In genomic region chr10:32346551-32347362, GRCh38 we compare ENCODE assay signal across 8 cellular contexts. TPM values are rescaled to one million over a fixed set of nuclear protein-coding genes. Genes with fewer than 3 reads are reported as not detected.
DNase-seq lines count a peak whose midpoint lies in the region; ATAC-seq, FAIRE-seq and TF ChIP-seq lines count a peak whose summit lies in the region.

TSS of gene EPC1 (minus strand) at chr10:32347158. CDS start at chr10:32346915, 243 bp downstream.

- no peaks in the 10 kb centered on the region for H3K9me3 ChIP-seq in ascending aorta

- peak within 1 kb of the TSS; percentile 99 for H3K27ac Mint-ChIP-seq in T-helper 2 cell treated with Interferon-gamma antibody and Interleukin-4, amounts not matched to agents 5 μg/mL and 100 μg/mL, for 36 hours

- no peak for TF ChIP-seq CTCF in ascending aorta (IDR thresholded peaks at IDR 0.05)

- intact Hi-C loops in ascending aorta (cut with DNase I): loop anchor here (1.0 to 5.0 kb wide), 5 partner anchors 20 to 289 kb away; partner anchors contain the start of gene KIF5B

- peak; percentile 97 for FAIRE-seq in GM12892 (lab: Jason Lieb, UNC)

- peaks cover 0 to 3% of the 10 kb centered on the region in 2 donors for H3K36me3 ChIP-seq in ascending aorta

- peak; percentile 87 for DNase-seq in GM12892 (ENCODE audit: insufficient read length)
- peak; percentile 68 for DNase-seq in NCI-H1092 (lab: John Stamatoyannopoulos, UW)
- peak; percentile 85 for DNase-seq in T-helper 2 cell treated with Interferon-gamma antibody and Interleukin-4, amounts not matched to agents 5 μg/mL and 100 μg/mL, for 36 hours (ENCODE audit: low spot score)
- peak; percentile 44 to 91 for DNase-seq in ascending aorta (ENCODE audit: low spot score in 2 of 2)
- peak; percentile 97 for DNase-seq in hepatic stellate cell (ENCODE audit: low spot score)
- DNase-seq in retina: peak; percentile 97
- DNase-seq in OCI-M2 (lab: John Stamatoyannopoulos, UW; ENCODE audit: unreplicated experiment): no peak

- H3K4me3 ChIP-seq in ascending aorta: peak within 1 kb of the TSS; percentile 96 to 97

- H3K4me1 Mint-ChIP-seq in T-helper 2 cell treated with Interferon-gamma antibody and Interleukin-4, amounts not matched to agents 5 μg/mL and 100 μg/mL, for 36 hours (ENCODE audit: low read depth): peaks cover 51% of the 10 kb centered on the region

- H3K9me3 Mint-ChIP-seq in T-helper 2 cell treated with Interferon-gamma antibody and Interleukin-4, amounts not matched to agents 5 μg/mL and 100 μg/mL, for 36 hours: no peaks in the 10 kb centered on the region

- peak; percentile 97 for TF ChIP-seq POLR2A in GM12892 (IDR thresholded peaks at IDR 0.05; ENCODE audit: low read depth, low read length)

- H3K36me3 Mint-ChIP-seq in T-helper 2 cell treated with Interferon-gamma antibody and Interleukin-4, amounts not matched to agents 5 μg/mL and 100 μg/mL, for 36 hours (ENCODE audit: low read depth): peaks cover 31% of the 10 kb centered on the region

- H3K27me3 ChIP-seq in ascending aorta: no peaks in the 10 kb centered on the region

- H3K27me3 Mint-ChIP-seq in T-helper 2 cell treated with Interferon-gamma antibody and Interleukin-4, amounts not matched to agents 5 μg/mL and 100 μg/mL, for 36 hours (ENCODE audit: low read depth): no peaks in the 10 kb centered on the region

- peak within 1 kb of the TSS; percentile 94 for H3K4me3 Mint-ChIP-seq in T-helper 2 cell treated with Interferon-gamma antibody and Interleukin-4, amounts not matched to agents 5 μg/mL and 100 μg/mL, for 36 hours

- ATAC-seq in HG02610 (IDR thresholded peaks at IDR 0.05; ENCODE audit: unreplicated experiment): peak; percentile 61

- H3K27ac ChIP-seq in ascending aorta: peak within 1 kb of the TSS; percentile 100

- peaks cover 0 to 49% of the 10 kb centered on the region in 2 donors for H3K4me1 ChIP-seq in ascending aorta

RNA-seq across cellular contexts. Expression of gene EPC1, which starts in this region (rescaled TPM):
- 19.4 TPM for polyA plus RNA-seq in GM12892 (2012; ENCODE audit: missing spikeins)
- 31.4 TPM for total RNA-seq in ascending aorta
